9 cellular contexts compared by ENCODE assay signal in genomic region chr5:175541264-175541663, GRCh38.
"Had no signal": no experiment of that assay in that cellular context is flagged by ENCODE, and none has a peak within 500 bp of the region (broad histone marks: within the 10 kb centered on the region; RNA-seq: fewer than 3 reads in every experiment).

No MANE protein-coding gene starts in this region.

- DNase-seq: IMR-90, KBM-7, KG1 had no signal

- H3K36me3 Mint-ChIP-seq: IgD-negative memory B cell had no signal

- H3K4me3 Mint-ChIP-seq: IgD-negative memory B cell had no signal

- H3K9ac ChIP-seq: KMS-11 had no signal

- FAIRE-seq: HepG2, HTR-8/SVneo, K562 had no signal

- H3K4me3 ChIP-seq: K562 had no signal

- H3K27ac ChIP-seq: HL-60, KMS-11 had no signal

- H3K4me2 ChIP-seq: KMS-11 had no signal

- H3K4me1 Mint-ChIP-seq: IgD-negative memory B cell had no signal
